ENCODE assay signal across 13 cellular contexts in genomic region chrY:3002190-3002589, GRCh38.
DNase-seq lines count a peak whose midpoint lies in the region; ATAC-seq, FAIRE-seq and TF ChIP-seq lines count a peak whose summit lies in the region.
"Had no signal": no experiment of that assay in that cellular context is flagged by ENCODE, and none has a peak within 500 bp of the region (broad histone marks: within the 10 kb centered on the region; RNA-seq: fewer than 3 reads in every experiment).

No MANE protein-coding gene starts in this region.

- peaks cover 0 to 12% of the 10 kb centered on the region in 2 donors for H3K36me3 Mint-ChIP-seq in CD4-positive, alpha-beta memory T cell

- ATAC-seq in HG02588 (IDR thresholded peaks at IDR 0.05; ENCODE audit: unreplicated experiment) (peak; percentile 25), HG03442 (IDR thresholded peaks at IDR 0.05; ENCODE audit: unreplicated experiment) (no peak), HG02870 (IDR thresholded peaks at IDR 0.05; ENCODE audit: unreplicated experiment) (no peak)

- H3K27me3 Mint-ChIP-seq in CD4-positive, alpha-beta memory T cell: no peaks in the 10 kb centered on the region

- H3K9me3 ChIP-seq in CD4-positive, alpha-beta memory T cell (ENCODE audit: control insufficient read depth in 1 of 2, low read length in 2 of 2): no peaks in the 10 kb centered on the region
- no peaks in the 10 kb centered on the region for H3K9me3 ChIP-seq in neutrophil

- H3K36me3 ChIP-seq in CD4-positive, alpha-beta memory T cell (ENCODE audit: insufficient read depth, low read length): no peaks in the 10 kb centered on the region
- H3K36me3 ChIP-seq in bronchial epithelial cell (ENCODE audit: control insufficient read depth, insufficient read depth, low read length) (no peaks in the 10 kb centered on the region), neutrophil (no peaks in the 10 kb centered on the region)

- no peak for TF ChIP-seq POLR2A in GM12892 (IDR thresholded peaks at IDR 0.05; ENCODE audit: low read depth, low read length)

- H3K4me3 ChIP-seq in CD4-positive, alpha-beta memory T cell (ENCODE audit: low read length in 2 of 2): peak overlapping the region in 1 of 2 donors; percentile 24
- H3K4me3 ChIP-seq in bronchial epithelial cell (ENCODE audit: low read depth, low read length) (no peak overlapping the region), neutrophil (ENCODE audit: low read depth in 1 of 2, low read length in 1 of 2) (peak overlapping the region; percentile 23 to 62)
- H3K4me3 ChIP-seq: SK-N-MC had no signal

- peaks cover 51% of the 10 kb centered on the region for H3K4me1 ChIP-seq in CD4-positive, alpha-beta memory T cell (ENCODE audit: insufficient read depth, low read length)
- peaks cover 0 to 60% of the 10 kb centered on the region in 2 experiments for H3K4me1 ChIP-seq in neutrophil (ENCODE audit: control insufficient read depth in 1 of 2, insufficient read depth in 1 of 2, low read depth in 1 of 2, low read length in 1 of 2)

- DNase-seq in CD4-positive, alpha-beta memory T cell: no peak
- DNase-seq in bronchial epithelial cell (ENCODE audit: low read depth) (peak; percentile 60), G401 (ENCODE audit: low spot score) (no peak), GM12892 (ENCODE audit: insufficient read length) (no peak)
- DNase-seq: activated CD4-positive, alpha-beta T cell treated with anti-CD3 and anti-CD28 coated beads, Interleukin-2, amount 50 U/mL, for 4 hours; Calu3; stimulated activated CD4-positive, alpha-beta T cell treated with anti-CD3 and anti-CD28 coated beads, Interleukin-1b, Interleukin-23, amount 100 ng/mL, for 48 hours had no signal

- H3K27me3 ChIP-seq in CD4-positive, alpha-beta memory T cell (ENCODE audit: insufficient read depth, low read length): no peaks in the 10 kb centered on the region
- H3K27me3 ChIP-seq in bronchial epithelial cell (ENCODE audit: control insufficient read depth, insufficient read depth, low read length) (no peaks in the 10 kb centered on the region), neutrophil (no peaks in the 10 kb centered on the region)

- H3K27ac ChIP-seq in CD4-positive, alpha-beta memory T cell (ENCODE audit: low read depth, low read length): peak overlapping the region; percentile 78
- peak overlapping the region; percentile 88 for H3K27ac ChIP-seq in neutrophil
- H3K27ac ChIP-seq: HL-60, SK-N-MC had no signal

- intact Hi-C loops in CD4-positive, alpha-beta memory T cell (cut with micrococcal nuclease): no loop called here

- peak overlapping the region in 2 of 8 donors; percentile 94 to 97 for H3K4me3 Mint-ChIP-seq in CD4-positive, alpha-beta memory T cell

- H3K9me3 Mint-ChIP-seq in CD4-positive, alpha-beta memory T cell: no peaks in the 10 kb centered on the region

- CTCF ChIA-PET in CD4-positive, alpha-beta memory T cell (lab: Charles Lee; ENCODE audit: partially characterized antibody): interaction anchor here (0.9 to 1.3 kb wide), 2 partner anchors 10 to 65 kb away, joined by 4 read pairs; no protein-coding TSS in a partner anchor

- POLR2A ChIA-PET in CD4-positive, alpha-beta memory T cell (lab: Charles Lee; ENCODE audit: partially characterized antibody): interaction anchor here (2.7 to 2.8 kb wide), 2 partner anchors 65 to 67 kb away, joined by 9 to 19 read pairs; partner anchors contain the start of gene ZFY

- TF ChIP-seq CTCF in bronchial epithelial cell (IDR thresholded peaks at IDR 0.05; ENCODE audit: insufficient read depth, low read length, severe bottlenecking) (no peak), neutrophil (IDR thresholded peaks at IDR 0.05) (no peak)

- peaks cover 0 to 70% (median 18%) of the 10 kb centered on the region in 4 donors for H3K4me1 Mint-ChIP-seq in CD4-positive, alpha-beta memory T cell

- peak overlapping the region in 2 of 7 donors; percentile 97 to 98 for H3K27ac Mint-ChIP-seq in CD4-positive, alpha-beta memory T cell

- in situ Hi-C loops in G401 (cut with HindIII; ENCODE audit: low sequenced_read_pairs): no loop called here

- no peak for FAIRE-seq in bronchial epithelial cell (lab: Jason Lieb, UNC)
- FAIRE-seq in GM12892 (lab: Jason Lieb, UNC): no peak
